Comparison of ENCODE assay signal across 19 cellular contexts in genomic region chr1:15676010-15676409, GRCh38.
"Had no signal": no experiment of that assay in that cellular context is flagged by ENCODE, and none has a peak within 500 bp of the region (broad histone marks: within the 10 kb centered on the region; RNA-seq: fewer than 3 reads in every experiment).

No MANE protein-coding gene starts in this region.

- H3K4me3 ChIP-seq: esophagus muscularis mucosa, gastrocnemius medialis, heart right ventricle, pancreas, smooth muscle cell, suprapubic skin, thyroid gland, vagina had no signal

- H3K27me3 ChIP-seq: esophagus muscularis mucosa, gastrocnemius medialis, heart right ventricle, pancreas, suprapubic skin, thyroid gland, vagina had no signal

- H3K4me1 ChIP-seq: pancreas had no signal

- H3K36me3 ChIP-seq: esophagus muscularis mucosa, gastrocnemius medialis, heart right ventricle, pancreas, suprapubic skin, thyroid gland, vagina had no signal

- FAIRE-seq: islet of Langerhans, pancreas had no signal

- H3K27ac ChIP-seq: epithelial cell of prostate, esophagus muscularis mucosa, gastrocnemius medialis, heart right ventricle, pancreas, suprapubic skin, thyroid gland, vagina had no signal

- ATAC-seq: effector memory CD8-positive, alpha-beta T cell; gastrocnemius medialis; heart right ventricle; natural killer cell; stimulated activated naive CD8-positive, alpha-beta T cell treated with anti-CD3 and anti-CD28 coated beads, Interleukin-15, Interleukin-2, amounts not matched to agents 100 U/mL and 50 U/mL, for 24 hours had no signal

- H3K9me3 ChIP-seq: esophagus muscularis mucosa, gastrocnemius medialis, heart right ventricle, pancreas, suprapubic skin, thyroid gland, vagina had no signal

- DNase-seq: cortex of kidney; effector memory CD8-positive, alpha-beta T cell; heart right ventricle; hypothalamus; kidney glomerular epithelial cell; mammary epithelial cell; natural killer cell; nucleus accumbens; pancreas; stimulated activated CD4-positive, alpha-beta T cell treated with anti-CD3 and anti-CD28 coated beads, Interleukin-2, amount 100 ng/mL, for 48 hours; stimulated activated naive CD8-positive, alpha-beta T cell treated with anti-CD3 and anti-CD28 coated beads, Interleukin-15, Interleukin-2, amounts not matched to agents 100 U/mL and 50 U/mL, for 24 hours; thyroid gland had no signal

- H3K4me2 ChIP-seq: smooth muscle cell had no signal
